In the genomic region with DNA sequence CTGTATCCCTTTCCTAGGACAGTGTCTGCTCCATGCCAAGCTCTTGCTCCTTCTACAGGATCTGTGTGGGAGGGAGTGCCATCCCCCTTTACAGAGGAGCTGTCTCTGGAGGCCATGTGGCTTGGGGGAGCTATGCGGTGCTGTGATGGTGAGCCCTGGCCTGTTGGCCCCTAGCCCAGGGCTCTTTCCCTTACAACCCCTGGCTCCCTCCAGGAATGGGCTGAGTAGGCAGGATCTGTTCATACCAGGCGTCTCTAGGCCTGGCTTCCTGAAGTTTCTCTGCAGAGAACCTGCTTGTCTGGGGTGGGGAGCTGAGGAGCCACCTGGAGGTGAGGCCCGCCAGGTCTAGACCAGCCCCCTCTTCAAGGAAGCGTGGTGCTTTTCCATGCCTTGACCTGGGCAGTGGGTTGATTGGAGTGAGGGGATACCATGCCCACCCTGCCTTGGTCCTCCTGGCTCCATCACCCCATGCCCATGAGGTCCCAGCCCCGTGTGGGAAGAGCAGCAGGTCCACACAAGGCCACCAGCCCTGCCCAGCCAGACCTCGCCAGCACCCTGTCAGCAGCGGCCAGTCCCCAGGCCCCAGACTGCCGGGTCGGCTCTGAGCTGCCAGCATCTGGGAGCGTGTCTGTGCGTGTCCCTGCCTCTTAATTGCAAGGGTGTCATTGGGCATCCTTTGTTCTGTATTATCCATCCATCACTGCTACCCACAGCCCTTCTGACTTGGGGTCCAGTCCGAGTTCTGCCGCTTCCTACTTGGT, we compare ENCODE assay signal across 20 cellular contexts. TPM values are rescaled to one million over a fixed set of nuclear protein-coding genes. Genes with fewer than 3 reads are reported as not detected.
DNase-seq lines count a peak whose midpoint lies in the region; ATAC-seq and TF ChIP-seq lines count a peak whose summit lies in the region.
"Had no signal": no experiment of that assay in that cellular context is flagged by ENCODE, and none has a peak within 500 bp of the region (broad histone marks: within the 10 kb centered on the region; RNA-seq: fewer than 3 reads in every experiment).

No MANE protein-coding gene starts in this region.

- H3K9me3 ChIP-seq in BE2C (no peaks in the 10 kb centered on the region), NT2/D1 (ENCODE audit: insufficient read depth, low read length) (no peaks in the 10 kb centered on the region), neural progenitor cell (ENCODE audit: low read depth) (no peaks in the 10 kb centered on the region)
- H3K9me3 ChIP-seq: ascending aorta, suprapubic skin had no signal

- H3K4me1 ChIP-seq in BE2C = peaks cover 14% of the 10 kb centered on the region
- peaks cover 41% of the 10 kb centered on the region for H3K4me1 ChIP-seq in NT2/D1 (ENCODE audit: insufficient read depth, insufficient read length)
- peaks cover 30% of the 10 kb centered on the region for H3K4me1 ChIP-seq in neural progenitor cell
- H3K4me1 ChIP-seq: ascending aorta had no signal

- H3K36me3 ChIP-seq in BE2C (no peaks in the 10 kb centered on the region), NT2/D1 (ENCODE audit: insufficient read depth, insufficient read length, low read length) (peaks cover 14% of the 10 kb centered on the region), neural progenitor cell (no peaks in the 10 kb centered on the region)
- H3K36me3 ChIP-seq: ascending aorta, suprapubic skin had no signal

- no peak overlapping the region for H3K4me3 Mint-ChIP-seq in neural progenitor cell
- no peak overlapping the region for H3K4me3 Mint-ChIP-seq in activated CD4-positive, alpha-beta T cell treated with anti-CD3 and anti-CD28 coated beads for 36 hours
- H3K4me3 Mint-ChIP-seq: activated CD4-positive, alpha-beta memory T cell treated with anti-CD3 and anti-CD28 coated beads for 36 hours; CD8-positive, alpha-beta T cell had no signal

- peak; percentile 41 for ATAC-seq in esophagus mucosa
- ATAC-seq in activated CD4-positive, alpha-beta T cell treated with anti-CD3 and anti-CD28 coated beads for 36 hours = no peak
- ATAC-seq: CD8-positive, alpha-beta T cell; K562 had no signal

- H3K27ac ChIP-seq in neural progenitor cell = no peak overlapping the region
- H3K27ac ChIP-seq: ascending aorta, suprapubic skin had no signal

- CTCF ChIA-PET in activated CD4-positive, alpha-beta T cell treated with anti-CD3 and anti-CD28 coated beads for 36 hours (lab: Charles Lee) = interaction anchor here (0.8 kb wide), 1 partner anchor 213 kb away, joined by 3 read pairs; no protein-coding TSS in a partner anchor

- TF ChIP-seq CTCF in BE2C (IDR thresholded peaks at IDR 0.05; ENCODE audit: low read depth, low read length) = no peak
- no peak for TF ChIP-seq CTCF in neural progenitor cell (IDR thresholded peaks at IDR 0.05)

- POLR2A ChIA-PET in activated CD4-positive, alpha-beta T cell treated with anti-CD3 and anti-CD28 coated beads for 36 hours (lab: Charles Lee) = interaction anchor here (0.6 kb wide), 1 partner anchor 18 kb away, joined by 3 read pairs; no protein-coding TSS in a partner anchor

- intact Hi-C loops in activated CD4-positive, alpha-beta T cell treated with anti-CD3 and anti-CD28 coated beads for 36 hours (cut with DNase I, micrococcal nuclease) = no loop called here

- peaks cover 22% of the 10 kb centered on the region for H3K79me2 ChIP-seq in neural progenitor cell (ENCODE audit: low read depth)

- H3K27ac Mint-ChIP-seq in neural progenitor cell = peak overlapping the region; percentile 79
- no peak overlapping the region for H3K27ac Mint-ChIP-seq in activated CD4-positive, alpha-beta T cell treated with anti-CD3 and anti-CD28 coated beads for 36 hours
- H3K27ac Mint-ChIP-seq: activated CD4-positive, alpha-beta memory T cell treated with anti-CD3 and anti-CD28 coated beads for 36 hours; CD8-positive, alpha-beta T cell had no signal

- H3K9me3 Mint-ChIP-seq in neural progenitor cell = no peaks in the 10 kb centered on the region
- no peaks in the 10 kb centered on the region for H3K9me3 Mint-ChIP-seq in activated CD4-positive, alpha-beta T cell treated with anti-CD3 and anti-CD28 coated beads for 36 hours (ENCODE audit: low read depth)
- H3K9me3 Mint-ChIP-seq: activated CD4-positive, alpha-beta memory T cell treated with anti-CD3 and anti-CD28 coated beads for 36 hours; CD8-positive, alpha-beta T cell had no signal

- peaks cover 6% of the 10 kb centered on the region for H3K27me3 Mint-ChIP-seq in neural progenitor cell (ENCODE audit: insufficient read depth, low read depth)
- no peaks in the 10 kb centered on the region for H3K27me3 Mint-ChIP-seq in activated CD4-positive, alpha-beta T cell treated with anti-CD3 and anti-CD28 coated beads for 36 hours
- H3K27me3 Mint-ChIP-seq: activated CD4-positive, alpha-beta memory T cell treated with anti-CD3 and anti-CD28 coated beads for 36 hours had no signal

- H3K4me1 Mint-ChIP-seq in neural progenitor cell = peaks cover 19% of the 10 kb centered on the region
- H3K4me1 Mint-ChIP-seq in activated CD4-positive, alpha-beta T cell treated with anti-CD3 and anti-CD28 coated beads for 36 hours = peaks cover 8% of the 10 kb centered on the region

- H3K27me3 ChIP-seq in BE2C (no peaks in the 10 kb centered on the region), NT2/D1 (ENCODE audit: insufficient read depth, insufficient read length) (no peaks in the 10 kb centered on the region), neural progenitor cell (no peaks in the 10 kb centered on the region)
- H3K27me3 ChIP-seq: ascending aorta, suprapubic skin had no signal

- peaks cover 6% of the 10 kb centered on the region for H3F3A ChIP-seq in neural progenitor cell (ENCODE audit: low read depth)

- no peak overlapping the region for H3K4me2 ChIP-seq in neural progenitor cell

- peaks cover 15% of the 10 kb centered on the region for H4K20me1 ChIP-seq in neural progenitor cell (ENCODE audit: low read depth)

- H3K4me3 ChIP-seq in BE2C (ENCODE audit: low read depth, low read length) (no peak overlapping the region), NT2/D1 (ENCODE audit: insufficient read length, low read depth) (no peak overlapping the region), neural progenitor cell (no peak overlapping the region)
- H3K4me3 ChIP-seq: ascending aorta, K562, suprapubic skin had no signal

- no peak overlapping the region for H2AFZ ChIP-seq in neural progenitor cell (replicated peaks)

- H3K9ac ChIP-seq in NT2/D1 (ENCODE audit: insufficient read length, low read depth) (peak overlapping the region; percentile 21), neural progenitor cell (no peak overlapping the region)

- DNase-seq in BE2C (peak; percentile 39), NT2/D1 (ENCODE audit: low read depth, low spot score) (no peak), neural progenitor cell (ENCODE audit: low spot score) (no peak), GDM1 (lab: John Stamatoyannopoulos, UW) (no peak), NCI-H1105 (lab: John Stamatoyannopoulos, UW) (no peak), NCI-H1436 treated with DMSO at 0.1 percent for 48 hours (lab: John Stamatoyannopoulos, UW) (no peak)
- no peak for DNase-seq in activated CD4-positive, alpha-beta T cell treated with anti-CD3 and anti-CD28 coated beads for 36 hours
- DNase-seq: activated CD4-positive, alpha-beta memory T cell treated with anti-CD3 and anti-CD28 coated beads for 36 hours; activated naive CD4-positive, alpha-beta T cell treated with anti-CD3 and anti-CD28 coated beads, Interleukin-2, amount 50 U/mL, for 16 hours; activated T-cell treated with anti-CD3 and anti-CD28 coated beads, Interleukin-2, amount 50 U/mL, for 48 hours; CD8-positive, alpha-beta T cell; kidney glomerular epithelial cell; MV-4-11; NCI-H1930; SHP77 treated with DMSO at 0.1 percent for 48 hours; T-helper 1 cell had no signal

- H3K36me3 Mint-ChIP-seq in neural progenitor cell = no peaks in the 10 kb centered on the region
- no peaks in the 10 kb centered on the region for H3K36me3 Mint-ChIP-seq in activated CD4-positive, alpha-beta T cell treated with anti-CD3 and anti-CD28 coated beads for 36 hours (ENCODE audit: low read depth)

RNA-seq across cellular contexts. Expression of a gene that starts 14.7 kb away (rescaled TPM):
- polyA plus RNA-seq in BE2C (2012; ENCODE audit: insufficient read depth, insufficient read length, low read depth) = 2.7 TPM
- total RNA-seq in esophagus mucosa (82.1 TPM), neural progenitor cell (ENCODE audit: low replicate concordance) (16.6 and 60.2 TPM in 2 replicates)
- total RNA-seq in activated CD4-positive, alpha-beta T cell treated with anti-CD3 and anti-CD28 coated beads for 36 hours = 1 to 10 TPM; 7.1 to 9.6 TPM

RNA-seq across cellular contexts. Expression of a gene that starts 23.8 kb away (rescaled TPM):
- 71.6 TPM for polyA plus RNA-seq in BE2C (2012; ENCODE audit: insufficient read depth, insufficient read length, low read depth)
- total RNA-seq in esophagus mucosa (23.2 TPM), neural progenitor cell (ENCODE audit: low replicate concordance) (20.5 and 47.8 TPM in 2 replicates)
- total RNA-seq in activated CD4-positive, alpha-beta T cell treated with anti-CD3 and anti-CD28 coated beads for 36 hours = 10 to 100 TPM; 29.2 to 35.1 TPM

RNA-seq across cellular contexts. Expression of a gene that starts 24.8 kb away (rescaled TPM):
- 28.5 TPM for polyA plus RNA-seq in BE2C (2012; ENCODE audit: insufficient read depth, insufficient read length, low read depth)
- 13.9 TPM for total RNA-seq in esophagus mucosa
- 5.7 and 12.6 TPM in 2 replicates for total RNA-seq in neural progenitor cell (ENCODE audit: low replicate concordance)
- total RNA-seq in activated CD4-positive, alpha-beta T cell treated with anti-CD3 and anti-CD28 coated beads for 36 hours = 1 to 10 TPM; 2.9 to 3.0 TPM

RNA-seq across cellular contexts. Expression of a gene that starts 47.5 kb away (rescaled TPM):
- polyA plus RNA-seq in BE2C (2012; ENCODE audit: insufficient read depth, insufficient read length, low read depth) = 10.0 TPM
- total RNA-seq in esophagus mucosa (15.6 TPM), neural progenitor cell (ENCODE audit: low replicate concordance) (10.2 and 17.1 TPM in 2 replicates)
- total RNA-seq in activated CD4-positive, alpha-beta T cell treated with anti-CD3 and anti-CD28 coated beads for 36 hours = 10 to 100 TPM; 20.8 to 22.4 TPM
